Comparison of ENCODE assay signal across 26 cellular contexts in the genomic region with DNA sequence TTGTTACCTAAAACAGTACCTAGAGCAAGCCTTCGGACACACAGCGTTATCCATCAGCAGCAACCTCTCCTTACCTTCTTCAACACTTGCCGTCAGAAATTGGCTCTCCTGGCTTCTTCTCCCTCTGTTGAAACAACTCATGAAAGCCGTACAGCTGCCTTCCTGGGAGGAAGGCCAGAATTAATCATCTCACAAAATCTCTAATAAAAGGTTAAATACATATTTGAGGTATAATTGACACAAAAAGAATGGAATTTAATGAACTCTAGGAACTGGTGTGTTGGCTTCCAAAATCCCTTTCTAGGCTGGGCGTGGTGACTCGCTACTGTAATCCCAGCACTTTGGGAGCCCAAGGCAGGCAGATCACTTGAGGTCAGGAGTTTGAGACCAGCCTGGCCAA.
DNase-seq lines count a peak whose midpoint lies in the region; ATAC-seq and TF ChIP-seq lines count a peak whose summit lies in the region.
"Had no signal": no experiment of that assay in that cellular context is flagged by ENCODE, and none has a peak within 500 bp of the region (broad histone marks: within the 10 kb centered on the region; RNA-seq: fewer than 3 reads in every experiment).

No MANE protein-coding gene starts in this region.

- peak; percentile 68 for DNase-seq in AG09309 (ENCODE audit: low read depth)
- DNase-seq in HS-27A (ENCODE audit: low read depth) = peak; percentile 50
- peak; percentile 32 for DNase-seq in astrocyte of the cerebellum (ENCODE audit: low read depth)
- peak; percentile 31 to 77 for DNase-seq in foreskin fibroblast
- no peak for DNase-seq in hippocampal formation (lab: John Stamatoyannopoulos, UW)
- DNase-seq in HAP-1 (ENCODE audit: low spot score in 2 of 2) = no peak
- no peak for DNase-seq in GM13977 (ENCODE audit: low spot score)
- DNase-seq: activated CD4-positive, alpha-beta memory T cell treated with anti-CD3 and anti-CD28 coated beads, Interleukin-2, amount 10 ng/mL, durations not matched to agents 7 days and 5 days; activated naive CD4-positive, alpha-beta T cell treated with anti-CD3 and anti-CD28 coated beads for 36 hours; activated T-cell treated with anti-CD3 and anti-CD28 coated beads, Interleukin-2, amount 50 U/mL, for 24 hours; AML-193; body of pancreas; Caco-2; dermis blood vessel endothelial cell; erythroblast; mesenchymal stem cell; natural killer cell; NCI-H2029; NCI-H510A; SHP77; stimulated activated CD4-positive, alpha-beta T cell treated with anti-CD3 and anti-CD28 coated beads, Interleukin-2, amount 100 ng/mL, for 24 hours; stomach; T-helper 17 cell had no signal

- H3K36me3 ChIP-seq in HAP-1 (replicated peaks) = no peaks in the 10 kb centered on the region
- H3K36me3 ChIP-seq: stomach had no signal

- H3K9me3 ChIP-seq in HAP-1 = no peaks in the 10 kb centered on the region
- H3K9me3 ChIP-seq: body of pancreas, Caco-2, stomach had no signal

- ATAC-seq in GM21526 (IDR thresholded peaks at IDR 0.05; ENCODE audit: low FRiP score, unreplicated experiment) = no peak
- ATAC-seq: body of pancreas, natural killer cell, T-helper 17 cell had no signal

- no peaks in the 10 kb centered on the region for H3K27me3 ChIP-seq in HAP-1 (ENCODE audit: low read depth)
- H3K27me3 ChIP-seq: body of pancreas, hepatocyte, stomach had no signal

- H3K4me3 ChIP-seq in AG09309 (ENCODE audit: control insufficient read depth, low read depth, low read length) = no peak overlapping the region
- no peak overlapping the region for H3K4me3 ChIP-seq in astrocyte of the cerebellum (ENCODE audit: low read depth, low read length)
- no peak overlapping the region for H3K4me3 ChIP-seq in foreskin fibroblast (ENCODE audit: low read depth in 1 of 2, low read length in 2 of 2)
- no peak overlapping the region for H3K4me3 ChIP-seq in HAP-1
- H3K4me3 ChIP-seq: body of pancreas, hepatocyte, stomach had no signal

- H3K4me1 ChIP-seq in HAP-1 = no peaks in the 10 kb centered on the region
- H3K4me1 ChIP-seq: body of pancreas, Caco-2, parathyroid adenoma, stomach had no signal

- no peak for TF ChIP-seq CTCF in AG09309 (IDR thresholded peaks at IDR 0.05; ENCODE audit: control insufficient read depth, insufficient read depth, low read depth, low read length, missing control alignments)
- no peak for TF ChIP-seq CTCF in astrocyte of the cerebellum (IDR thresholded peaks at IDR 0.05; ENCODE audit: low read depth, low read length, missing control alignments)
- no peak for TF ChIP-seq CTCF in foreskin fibroblast (IDR thresholded peaks at IDR 0.05; ENCODE audit: low read depth, low read length)
- no peak for TF ChIP-seq CTCF in GM13977 (IDR thresholded peaks at IDR 0.05; ENCODE audit: extremely low read depth, insufficient read depth, missing control alignments)

- in situ Hi-C loops in astrocyte of the cerebellum (cut with HindIII; ENCODE audit: low sequenced_read_pairs) = no loop called here
- in situ Hi-C loops in HAP-1 (cut with MboI; ENCODE audit: low sequenced_read_pairs) = no loop called here
- in situ Hi-C loops in GM13977 (cut with MboI; ENCODE audit: low pct_unique_long_range_greater_than_20kb, low sequenced_read_pairs, unreplicated experiment) = no loop called here

Comparison
In these comparisons a context has a peak if more than half of its experiments do, and no peak if none do; other contexts are left out.
1. DNase-seq: peak in AG09309 (single experiment), HS-27A (single experiment), astrocyte of the cerebellum (single experiment) and foreskin fibroblast (2 of 2); none in hippocampal formation (0 of 2), HAP-1 (0 of 2) and GM13977 (single experiment).